Comparison of ENCODE assay signal across 31 cellular contexts in the genomic region with DNA sequence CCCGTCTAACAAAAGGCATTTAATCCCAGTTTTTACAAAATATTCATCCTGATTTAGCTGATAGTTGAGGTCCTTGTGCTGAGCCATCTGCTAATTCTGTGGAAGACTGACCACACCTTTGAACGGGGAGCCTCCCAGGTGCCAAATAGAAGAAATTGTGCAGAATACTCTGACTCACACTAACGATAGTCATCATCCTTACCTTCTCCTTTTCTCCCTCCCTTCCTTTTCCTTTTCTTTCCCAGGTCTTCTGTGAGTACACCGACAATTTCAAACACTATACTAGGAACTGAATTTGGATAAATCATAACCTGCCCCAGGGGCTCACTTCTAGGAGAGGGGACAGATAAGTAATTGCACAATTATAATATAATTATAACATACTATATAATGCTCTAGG.
"Had no signal": no experiment of that assay in that cellular context is flagged by ENCODE, and none has a peak within 500 bp of the region (broad histone marks: within the 10 kb centered on the region; RNA-seq: fewer than 3 reads in every experiment).

No MANE protein-coding gene starts in this region.

- H3K4me3 ChIP-seq: esophagus squamous epithelium, hepatocyte, psoas muscle, sigmoid colon, stomach, suprapubic skin, tibial artery, upper lobe of right lung had no signal

- H3K79me2 ChIP-seq: hepatocyte, parathyroid adenoma had no signal

- H2AFZ ChIP-seq: hepatocyte, parathyroid adenoma had no signal

- H3K4me3 Mint-ChIP-seq: activated B cell treated with CpG ODN at 0.5 μM for 24 hours; activated CD8-positive, alpha-beta memory T cell treated with anti-CD3 and anti-CD28 coated beads, Interleukin-2, amount 10 ng/mL, durations not matched to agents 7 days and 5 days; activated CD8-positive, alpha-beta T cell treated with anti-CD3 and anti-CD28 coated beads for 36 hours; activated naive CD8-positive, alpha-beta T cell; brain; memory B cell; naive thymus-derived CD8-positive, alpha-beta T cell; neural crest cell; stimulated activated naive B cell treated with anti-CD40 and anti-IgM and Interleukin-4, amounts not matched to agents 10 μg/mL and 1 μg/mL and 100 μg/mL, for 72 hours; T-helper 2 cell treated with Interferon-gamma antibody and Interleukin-4, amounts not matched to agents 5 μg/mL and 100 μg/mL, for 36 hours had no signal

- DNase-seq: activated B cell treated with CpG ODN at 0.5 μM for 24 hours; activated CD4-positive, alpha-beta T cell treated with anti-CD3 and anti-CD28 coated beads, Interleukin-2, amount 50 U/mL, for 1 hour; activated CD8-positive, alpha-beta memory T cell treated with anti-CD3 and anti-CD28 coated beads, Interleukin-2, amount 10 ng/mL, durations not matched to agents 7 days and 5 days; activated CD8-positive, alpha-beta T cell treated with anti-CD3 and anti-CD28 coated beads for 36 hours; activated naive CD4-positive, alpha-beta T cell treated with Interleukin-2 at 50 U/mL for 16 hours; activated T-cell treated with anti-CD3 and anti-CD28 coated beads, Interleukin-2, amount 50 U/mL, for 48 hours; aorta; caudate nucleus; cortex of kidney; esophagus squamous epithelium; glutamatergic neuron; kidney; naive thymus-derived CD8-positive, alpha-beta T cell; occipital lobe; psoas muscle; sigmoid colon; small intestine; stimulated activated CD4-positive, alpha-beta T cell treated with anti-CD3 and anti-CD28 coated beads, Interleukin-2, amount 100 ng/mL, for 24 hours; stimulated activated naive B cell treated with anti-CD40 and anti-IgM and Interleukin-4, amounts not matched to agents 10 μg/mL and 1 μg/mL and 100 μg/mL, for 72 hours; stomach; T-helper 1 cell; tibial artery; upper lobe of right lung had no signal

- H3K4me2 ChIP-seq: hepatocyte had no signal

- H3K27ac Mint-ChIP-seq: activated B cell treated with CpG ODN at 0.5 μM for 24 hours; activated CD8-positive, alpha-beta memory T cell treated with anti-CD3 and anti-CD28 coated beads, Interleukin-2, amount 10 ng/mL, durations not matched to agents 7 days and 5 days; activated CD8-positive, alpha-beta T cell treated with anti-CD3 and anti-CD28 coated beads for 36 hours; activated naive CD8-positive, alpha-beta T cell; brain; memory B cell; stimulated activated naive B cell treated with anti-CD40 and anti-IgM and Interleukin-4, amounts not matched to agents 10 μg/mL and 1 μg/mL and 100 μg/mL, for 72 hours; T-helper 2 cell treated with Interferon-gamma antibody and Interleukin-4, amounts not matched to agents 5 μg/mL and 100 μg/mL, for 36 hours had no signal

- H3K27me3 Mint-ChIP-seq: activated B cell treated with CpG ODN at 0.5 μM for 24 hours; activated CD8-positive, alpha-beta T cell treated with anti-CD3 and anti-CD28 coated beads for 36 hours; activated naive CD8-positive, alpha-beta T cell; brain; memory B cell; naive thymus-derived CD8-positive, alpha-beta T cell had no signal

- H3K4me1 ChIP-seq: parathyroid adenoma, psoas muscle, tibial artery had no signal

- H3K27me3 ChIP-seq: hepatocyte, sigmoid colon, stomach, suprapubic skin, tibial artery, upper lobe of right lung had no signal

- H3K4me1 Mint-ChIP-seq: neural crest cell had no signal

- ATAC-seq: activated CD8-positive, alpha-beta memory T cell treated with anti-CD3 and anti-CD28 coated beads, Interleukin-2, amount 10 ng/mL, durations not matched to agents 7 days and 5 days; activated CD8-positive, alpha-beta T cell treated with anti-CD3 and anti-CD28 coated beads for 36 hours; naive thymus-derived CD8-positive, alpha-beta T cell; psoas muscle; stimulated activated naive B cell treated with anti-CD40 and anti-IgM and Interleukin-4, amounts not matched to agents 10 μg/mL and 1 μg/mL and 100 μg/mL, for 72 hours; upper lobe of right lung had no signal

- H3K9me3 ChIP-seq: esophagus squamous epithelium, psoas muscle, sigmoid colon, stomach, suprapubic skin, tibial artery, upper lobe of right lung had no signal

- H3K36me3 ChIP-seq: esophagus squamous epithelium, sigmoid colon, stomach, suprapubic skin, tibial artery, upper lobe of right lung had no signal

- H3K36me3 Mint-ChIP-seq: brain; memory B cell; stimulated activated naive B cell treated with anti-CD40 and anti-IgM and Interleukin-4, amounts not matched to agents 10 μg/mL and 1 μg/mL and 100 μg/mL, for 72 hours had no signal

- H3K9me3 Mint-ChIP-seq: activated B cell treated with CpG ODN at 0.5 μM for 24 hours; activated CD8-positive, alpha-beta T cell treated with anti-CD3 and anti-CD28 coated beads for 36 hours; memory B cell; naive thymus-derived CD8-positive, alpha-beta T cell; T-helper 2 cell treated with Interferon-gamma antibody and Interleukin-4, amounts not matched to agents 5 μg/mL and 100 μg/mL, for 36 hours had no signal

- H3K9ac ChIP-seq: parathyroid adenoma had no signal

- H3K27ac ChIP-seq: hepatocyte, parathyroid adenoma, psoas muscle, stomach, suprapubic skin, tibial artery, upper lobe of right lung had no signal
